ENCODE assay signal across 8 cellular contexts in genomic region chr6:5135783-5136376, GRCh38. TPM values are rescaled to one million over a fixed set of nuclear protein-coding genes. Genes with fewer than 3 reads are reported as not detected.
DNase-seq lines count a peak whose midpoint lies in the region; ATAC-seq and TF ChIP-seq lines count a peak whose summit lies in the region.

No MANE protein-coding gene starts in this region.

- no peaks in the 10 kb centered on the region for H3K9me3 ChIP-seq in thyroid gland

- no peaks in the 10 kb centered on the region for H3K9me3 Mint-ChIP-seq in memory B cell

- H3K36me3 ChIP-seq in thyroid gland, result no peaks in the 10 kb centered on the region

- peaks cover 16% of the 10 kb centered on the region for H3K4me1 Mint-ChIP-seq in memory B cell

- H3K36me3 Mint-ChIP-seq in memory B cell, result no peaks in the 10 kb centered on the region

- H3K27me3 ChIP-seq in thyroid gland, result no peaks in the 10 kb centered on the region

- peaks cover 15 to 27% of the 10 kb centered on the region in 2 donors for H3K4me1 ChIP-seq in thyroid gland

- ATAC-seq in HG02981 (IDR thresholded peaks at IDR 0.05; ENCODE audit: unreplicated experiment), result peak; percentile 39
- peak; percentile 90 for ATAC-seq in SK-N-SH treated with all-trans-retinoic acid at 6 μM for 48 hours
- ATAC-seq in memory B cell (ENCODE audit: low read depth), result peak; percentile 45
- no peak for ATAC-seq in HG02870 (IDR thresholded peaks at IDR 0.05; ENCODE audit: unreplicated experiment)
- ATAC-seq in HG03159 (IDR thresholded peaks at IDR 0.05; ENCODE audit: unreplicated experiment), result no peak

- no peak overlapping the region for H3K4me3 ChIP-seq in thyroid gland (replicated peaks in 1 of 3)

- TF ChIP-seq CTCF in thyroid gland (IDR thresholded peaks at IDR 0.05), result peak; percentile 35 to 73 (median 50)

- H3K27me3 Mint-ChIP-seq in memory B cell, result no peaks in the 10 kb centered on the region

- peak; percentile 20 for DNase-seq in COR-L47 (lab: John Stamatoyannopoulos, UW)
- DNase-seq in astrocyte of the hippocampus (ENCODE audit: low read depth, low spot score), result peak; percentile 33
- peak in 1 of 2 donors; percentile 42 for DNase-seq in memory B cell (ENCODE audit: low spot score in 2 of 2)
- peak in 1 of 2 donors; percentile 24 for DNase-seq in thyroid gland

- no peak overlapping the region for H3K27ac ChIP-seq in thyroid gland

- no peak overlapping the region for H3K27ac Mint-ChIP-seq in memory B cell

- intact Hi-C loops in thyroid gland (cut with DNase I), result no loop called here

- 68 to 71% methylated on average over 9 of the region's 9 CpGs for WGBS in thyroid gland, 2 donors

- no peak overlapping the region for H3K4me3 Mint-ChIP-seq in memory B cell

- TF ChIP-seq POLR2A in thyroid gland (IDR thresholded peaks at IDR 0.05), result no peak

TF ChIP-seq in SK-N-SH treated with all-trans-retinoic acid at 6 μM for 48 hours, 23 proteins besides CTCF, POLR2A, EP300 and RAD21:
- TF ChIP-seq ARNTL (CRISPR knock-in tag; IDR thresholded peaks at IDR 0.05; ENCODE audit: borderline replicate concordance, low read depth), result no peak
- TF ChIP-seq SNAI2 (CRISPR knock-in tag; IDR thresholded peaks at IDR 0.05), result no peak
- no peak for TF ChIP-seq ISL1 (CRISPR knock-in tag; IDR thresholded peaks at IDR 0.05)
- TF ChIP-seq ZC3H10 (CRISPR knock-in tag; IDR thresholded peaks at IDR 0.05), result no peak
- no peak for TF ChIP-seq PATZ1 (CRISPR knock-in tag; IDR thresholded peaks at IDR 0.05; ENCODE audit: borderline replicate concordance)
- no peak for TF ChIP-seq BACH2 (CRISPR knock-in tag; IDR thresholded peaks at IDR 0.05; ENCODE audit: borderline replicate concordance)
- TF ChIP-seq ZFP3 (CRISPR knock-in tag; IDR thresholded peaks at IDR 0.05), result no peak
- TF ChIP-seq CSDC2 (CRISPR knock-in tag; IDR thresholded peaks at IDR 0.05), result no peak
- TF ChIP-seq CREB5 (CRISPR knock-in tag; IDR thresholded peaks at IDR 0.05; ENCODE audit: low read depth), result no peak
- TF ChIP-seq ZNF8 (CRISPR knock-in tag; IDR thresholded peaks at IDR 0.05), result no peak
- TF ChIP-seq TCF4 (CRISPR knock-in tag; IDR thresholded peaks at IDR 0.05; ENCODE audit: borderline replicate concordance), result no peak
- TF ChIP-seq ZNF70 (CRISPR knock-in tag; IDR thresholded peaks at IDR 0.05), result no peak
- TF ChIP-seq PPARA (CRISPR knock-in tag; IDR thresholded peaks at IDR 0.05; ENCODE audit: borderline replicate concordance), result no peak
- no peak for TF ChIP-seq GLIS3 (CRISPR knock-in tag; IDR thresholded peaks at IDR 0.05)
- TF ChIP-seq OSR1 (CRISPR knock-in tag; IDR thresholded peaks at IDR 0.05), result no peak
- no peak for TF ChIP-seq TSHZ2 (CRISPR knock-in tag; IDR thresholded peaks at IDR 0.05)
- TF ChIP-seq RARB (CRISPR knock-in tag; IDR thresholded peaks at IDR 0.05), result no peak
- TF ChIP-seq ZNF565 (CRISPR knock-in tag; conservative IDR thresholded peaks at IDR 0.05; ENCODE audit: low read depth), result no peak
- no peak for TF ChIP-seq ZFP30 (CRISPR knock-in tag; IDR thresholded peaks at IDR 0.05)

RNA-seq across cellular contexts. Expression of gene PPP1R3G, which starts 50.7 kb away (rescaled TPM):
- total RNA-seq in thyroid gland, result 1 to 10 TPM in 1 of 4 donors, under 1 TPM in 3; 0.78 to 1.6 (median 0.91) TPM

Comparison
In these comparisons a context has a peak if more than half of its experiments do, and no peak if none do; other contexts are left out.
1. ATAC-seq: peak in HG02981 (single experiment), SK-N-SH treated with all-trans-retinoic acid at 6 μM for 48 hours (single experiment) and memory B cell (single experiment); none in HG02870 (single experiment) and HG03159 (single experiment).